8 cellular contexts compared by ENCODE assay signal in the genomic region with DNA sequence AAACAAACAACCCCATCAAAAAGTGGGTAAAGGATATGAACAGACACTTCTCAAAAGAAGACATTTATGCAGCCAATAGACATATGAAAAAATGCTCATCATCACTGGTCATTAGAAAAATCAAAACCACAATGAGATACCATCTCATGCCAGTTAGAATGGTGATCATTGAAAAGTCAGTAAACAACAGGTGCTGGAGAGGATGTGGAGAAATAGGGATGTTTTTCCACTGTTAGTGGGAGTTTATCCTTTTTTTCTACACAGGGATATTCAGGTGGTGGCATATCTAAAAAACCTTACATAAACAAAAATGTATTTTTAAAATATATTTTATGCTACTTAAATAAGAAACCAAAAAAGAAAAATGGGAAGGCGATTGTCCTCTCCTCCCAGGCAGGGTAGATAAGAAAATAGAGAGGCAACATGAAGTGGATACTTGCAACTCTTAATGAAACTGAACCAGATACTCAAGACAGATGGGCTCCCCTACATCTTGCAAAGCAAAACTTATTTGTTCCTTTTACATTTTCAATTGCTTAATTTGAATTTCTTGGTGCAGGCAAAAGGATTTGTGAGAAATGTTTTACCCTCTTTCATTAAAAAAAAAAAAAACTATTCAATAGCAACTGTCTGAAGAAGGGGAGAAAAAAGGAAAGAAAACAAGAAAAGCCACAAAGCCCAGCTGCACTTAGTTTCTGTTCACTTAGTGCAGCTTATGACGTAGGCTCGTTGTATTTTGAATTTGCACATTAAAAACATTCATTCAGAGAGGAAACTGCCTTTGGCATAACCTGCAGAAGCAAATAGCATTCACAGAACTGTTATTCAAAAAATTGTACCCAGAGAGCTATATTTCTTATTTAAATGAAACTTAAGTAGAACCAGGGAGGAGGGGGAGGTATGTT. TPM values are rescaled to one million over a fixed set of nuclear protein-coding genes. Genes with fewer than 3 reads are reported as not detected.
DNase-seq lines count a peak whose midpoint lies in the region; ATAC-seq lines count a peak whose summit lies in the region.

No MANE protein-coding gene starts in this region.

- H3K9me3 ChIP-seq in Karpas-422 (ENCODE audit: low read length) = no peaks in the 10 kb centered on the region

- H3K4me2 ChIP-seq in Karpas-422 (ENCODE audit: low read depth, low read length, poor library complexity, severe bottlenecking) = peak overlapping the region; percentile 46

- no peaks in the 10 kb centered on the region for H4K20me1 ChIP-seq in Karpas-422 (ENCODE audit: insufficient read depth, low read depth, low read length)

- no peaks in the 10 kb centered on the region for H3K79me2 ChIP-seq in Karpas-422 (ENCODE audit: low read length)

- intact Hi-C loops in sciatic nerve (cut with DNase I) = no loop called here

- no peaks in the 10 kb centered on the region for H3K36me3 ChIP-seq in Karpas-422 (ENCODE audit: insufficient read depth, low read length)

- peak overlapping the region; percentile 19 for H3K9ac ChIP-seq in Karpas-422 (ENCODE audit: low read length)

- no peak overlapping the region for H3K4me3 ChIP-seq in Karpas-422 (ENCODE audit: low read length)

- H3K9me2 ChIP-seq in Karpas-422 (replicated peaks; ENCODE audit: insufficient read depth, low read length) = no peaks in the 10 kb centered on the region

- DNase-seq in Karpas-422 (peak; percentile 46), sciatic nerve (ENCODE audit: low spot score) (no peak), DMS53 (lab: John Stamatoyannopoulos, UW) (no peak), RKO (ENCODE audit: low spot score) (no peak)
- peak; percentile 31 for DNase-seq in effector CD4-positive, alpha-beta T cell
- no peak for DNase-seq in stimulated activated CD4-positive, alpha-beta T cell treated with anti-CD3 and anti-CD28 coated beads, Interleukin-15, amount 100 ng/mL, for 24 hours

- H3K27me3 ChIP-seq in Karpas-422 (ENCODE audit: low read length) = no peaks in the 10 kb centered on the region

- ATAC-seq in GM18502 (IDR thresholded peaks at IDR 0.05; ENCODE audit: poor library complexity, unreplicated experiment) = peak; percentile 89
- ATAC-seq in GM21737 (IDR thresholded peaks at IDR 0.05; ENCODE audit: unreplicated experiment) = peak; percentile 86
- peak; percentile 92 for ATAC-seq in sciatic nerve

- H3K4me1 ChIP-seq in Karpas-422 (ENCODE audit: low read length) = peaks cover 21% of the 10 kb centered on the region

- peak overlapping the region; percentile 58 for H3K27ac ChIP-seq in Karpas-422 (ENCODE audit: low read length)

- peak overlapping the region; percentile 59 for H2AFZ ChIP-seq in Karpas-422 (ENCODE audit: low read length)

RNA-seq across cellular contexts. Expression of a gene that starts 36.9 kb away (rescaled TPM):
- total RNA-seq in Karpas-422 (2014; rRNA removed; shearing (Covaris generic); ENCODE audit: low replicate concordance) = 0.22 and 3.5 TPM in 2 replicates
- 137 TPM for total RNA-seq in sciatic nerve

Comparison
In these comparisons a context has a peak if more than half of its experiments do, and no peak if none do; other contexts are left out.
1. DNase-seq: peak in Karpas-422 (single experiment) and effector CD4-positive, alpha-beta T cell (single experiment); none in sciatic nerve (single experiment), DMS53 (single experiment), RKO (single experiment) and stimulated activated CD4-positive, alpha-beta T cell treated with anti-CD3 and anti-CD28 coated beads, Interleukin-15, amount 100 ng/mL, for 24 hours (single experiment).
2. RNA of a gene that starts 36.9 kb away (total RNA-seq): 137 TPM in sciatic nerve (single experiment); 0.22 to 3.5 TPM in Karpas-422; every median in the first group is over 10 times any median in the second.
3. Peak in every context shown above with its lines, with median percentiles within 50 percentile points of each other: ATAC-seq.